Comparison of ENCODE assay signal across 8 cellular contexts in the genomic region with DNA sequence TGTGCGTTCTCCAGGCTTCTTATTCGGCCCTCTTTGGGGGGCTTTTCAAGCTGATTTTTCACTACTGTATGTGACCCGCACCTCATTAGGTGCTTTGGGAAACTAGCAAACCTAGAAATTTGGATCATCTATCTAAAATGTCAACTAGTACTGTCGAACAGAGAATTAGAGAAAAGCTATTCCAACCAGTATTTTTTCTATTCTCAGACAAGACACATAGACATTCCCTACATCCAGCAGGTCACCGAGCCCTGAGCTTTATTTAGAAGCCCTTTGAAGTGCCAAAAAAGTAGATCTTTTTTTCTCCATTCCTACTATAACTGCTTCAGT. TPM values are rescaled to one million over a fixed set of nuclear protein-coding genes. Genes with fewer than 3 reads are reported as not detected.
DNase-seq lines count a peak whose midpoint lies in the region; ATAC-seq and TF ChIP-seq lines count a peak whose summit lies in the region.

No MANE protein-coding gene starts in this region.

- no peaks in the 10 kb centered on the region for H3K4me1 ChIP-seq in right cardiac atrium (ENCODE audit: control insufficient read depth, insufficient read depth, low read length)

- H3K9me3 ChIP-seq in right cardiac atrium (ENCODE audit: control insufficient read depth, low read length): no peaks in the 10 kb centered on the region

- intact Hi-C loops in right cardiac atrium (cut with DNase I): no loop called here

- no peaks in the 10 kb centered on the region for H3K27me3 ChIP-seq in right cardiac atrium (ENCODE audit: control insufficient read depth, insufficient read depth)

- H3K27ac ChIP-seq in right cardiac atrium (ENCODE audit: low read length): no peak overlapping the region
- H3K27ac ChIP-seq in skin epidermis: peak overlapping the region in 15 of 21 experiments; percentile 86 to 96 (median 91)

- DNase-seq in HFF-Myc (ENCODE audit: extremely low read depth, low read depth): no peak
- DNase-seq in right cardiac atrium: no peak
- DNase-seq in DMS153 treated with DMSO at 0.1 percent for 48 hours (lab: John Stamatoyannopoulos, UW; ENCODE audit: unreplicated experiment): no peak
- no peak for DNase-seq in NCI-H2107 (lab: John Stamatoyannopoulos, UW)
- no peak for DNase-seq in germinal center (ENCODE audit: low spot score)
- no peak for DNase-seq in 8988T

- no peak for ATAC-seq in right cardiac atrium

- no peak for TF ChIP-seq CTCF in HFF-Myc (IDR thresholded peaks at IDR 0.05; ENCODE audit: low read depth, low read length, missing control alignments)
- TF ChIP-seq CTCF in WI38 (IDR thresholded peaks at IDR 0.05; ENCODE audit: low read depth, low read length): no peak

- WGBS in right cardiac atrium: 4% methylated on average over 5 of the region's 5 CpGs

- H3K4me3 ChIP-seq in HFF-Myc (replicated peaks; ENCODE audit: low read depth, low read length) (peak overlapping the region; percentile 92), WI38 (ENCODE audit: low read depth, low read length) (peak overlapping the region; percentile 90), right cardiac atrium (ENCODE audit: low read length) (peak overlapping the region; percentile 88), skin epidermis (peak overlapping the region; percentile 57 to 99 (median 93))

RNA-seq across cellular contexts. Expression of gene SSR2, which starts 0.3 kb away (rescaled TPM):
- total RNA-seq in right cardiac atrium: 100 to 1,000 TPM in 1 of 4 donors, 10 to 100 TPM in 3; 82.0 to 112 (median 93.1) TPM
- polyA plus RNA-seq in right cardiac atrium: 93.3 TPM

RNA-seq across cellular contexts. Expression of gene UBQLN4, which starts 32.5 kb away (rescaled TPM):
- 10 to 100 TPM; 23.9 to 28.7 (median 27.0) TPM for total RNA-seq in right cardiac atrium
- polyA plus RNA-seq in right cardiac atrium: 13.7 TPM

RNA-seq across cellular contexts. Expression of gene LAMTOR2, which starts 33.5 kb away (rescaled TPM):
- 10 to 100 TPM; 43.8 to 55.2 (median 51.5) TPM for total RNA-seq in right cardiac atrium
- 100 TPM for polyA plus RNA-seq in right cardiac atrium

RNA-seq across cellular contexts. Expression of gene RAB25, which starts 39.9 kb away (rescaled TPM):
- not detected for total RNA-seq in right cardiac atrium
- 0.07 TPM for polyA plus RNA-seq in right cardiac atrium

RNA-seq across cellular contexts. Expression of gene ARHGEF2, which starts 42.7 kb away (rescaled TPM):
- total RNA-seq in right cardiac atrium: 10 to 100 TPM; 56.6 to 75.7 (median 66.7) TPM
- polyA plus RNA-seq in right cardiac atrium: 34.9 TPM
